3 cellular contexts compared by ENCODE assay signal in the genomic region with DNA sequence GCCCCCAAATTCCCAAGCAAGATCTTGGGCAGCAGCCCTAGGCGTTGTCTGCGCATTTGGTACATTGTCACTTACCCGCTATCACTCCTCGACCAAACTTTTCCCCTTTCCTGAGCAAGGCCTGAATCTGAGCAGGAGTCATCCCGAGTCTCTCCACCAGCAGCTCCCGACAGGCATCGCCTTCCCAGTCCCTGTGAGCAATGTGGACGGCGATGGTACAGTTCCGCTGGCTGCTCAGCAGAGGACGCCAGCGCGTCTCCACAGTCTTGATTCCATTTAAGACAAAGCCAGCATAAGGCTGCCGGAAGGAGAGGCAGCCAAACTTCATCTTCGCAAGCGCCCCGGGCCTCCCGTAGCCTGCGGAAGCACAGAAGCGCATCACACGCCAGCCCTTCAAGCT. TPM values are rescaled to one million over a fixed set of nuclear protein-coding genes. Genes with fewer than 3 reads are reported as not detected.
"Had no signal": no experiment of that assay in that cellular context is flagged by ENCODE, and none has a peak within 500 bp of the region (broad histone marks: within the 10 kb centered on the region; RNA-seq: fewer than 3 reads in every experiment).

No MANE protein-coding gene starts in this region.

RNA-seq across cellular contexts. Expression of a gene that starts 4.2 kb away (rescaled TPM):
- total RNA-seq: HFFc6, HT1080, IMR-90 had no signal
- polyA plus RNA-seq: IMR-90 had no signal

RNA-seq across cellular contexts. Expression of a gene that starts 52.6 kb away (rescaled TPM):
- total RNA-seq: HFFc6, HT1080, IMR-90 had no signal
- polyA plus RNA-seq: IMR-90 had no signal
